Comparison of ENCODE assay signal across 8 cellular contexts in the genomic region with DNA sequence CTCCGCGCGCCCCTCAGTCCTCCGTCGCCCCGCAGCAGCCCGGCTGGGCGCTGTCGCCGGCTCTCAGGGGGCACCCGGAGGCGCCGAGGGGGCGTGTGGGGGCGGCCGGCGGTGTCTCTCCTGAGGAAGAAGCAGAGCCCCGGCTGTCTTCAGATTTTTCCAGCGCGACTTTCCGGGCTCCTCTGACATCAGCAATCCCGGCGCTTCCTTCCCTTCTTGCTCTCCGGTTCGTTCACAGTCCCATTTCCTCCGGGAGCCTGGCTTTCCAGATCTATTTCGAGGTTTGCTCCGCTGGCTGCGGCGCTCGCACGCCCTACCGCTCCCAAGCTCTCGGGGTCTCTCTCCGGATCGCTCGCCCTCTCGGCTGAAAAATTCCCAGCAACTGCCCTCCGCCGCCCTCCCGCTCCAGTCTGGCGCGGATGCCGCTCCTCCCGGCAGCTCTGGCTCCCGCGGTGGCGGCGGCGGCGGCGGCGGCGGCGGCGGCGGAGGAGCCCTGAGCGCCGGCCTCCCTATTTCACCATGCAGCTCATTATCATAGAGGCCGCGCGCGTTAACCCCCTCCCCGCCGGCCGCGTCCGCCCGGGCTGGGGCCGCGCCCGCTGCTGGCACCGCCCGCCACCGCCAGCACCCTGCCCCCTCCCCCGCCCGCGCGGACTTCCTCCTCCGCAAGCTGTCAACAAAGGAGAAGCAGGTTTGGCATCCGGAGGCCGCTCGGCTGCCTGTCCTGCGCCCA. TPM values are rescaled to one million over a fixed set of nuclear protein-coding genes. Genes with fewer than 3 reads are reported as not detected.
DNase-seq lines count a peak whose midpoint lies in the region; ATAC-seq and TF ChIP-seq lines count a peak whose summit lies in the region.

PLXNA2 (minus strand) TSS at position 534 of the 733 bp plus-strand sequence. CDS start 26,462 bp downstream, outside the sequence.

- ATAC-seq in GM21737 (IDR thresholded peaks at IDR 0.05; ENCODE audit: unreplicated experiment): peak; percentile 56

- H3K27me3 ChIP-seq in BJ (ENCODE audit: control insufficient read depth, insufficient read depth, low read length): no peaks in the 10 kb centered on the region
- H3K27me3 ChIP-seq in brain microvascular endothelial cell (replicated peaks): no peaks in the 10 kb centered on the region
- peaks cover 22% of the 10 kb centered on the region for H3K27me3 ChIP-seq in iPS DF 6.9 (ENCODE audit: control insufficient read depth, insufficient read depth, low read length)
- no peaks in the 10 kb centered on the region for H3K27me3 ChIP-seq in sigmoid colon

- H3K9me3 ChIP-seq in iPS DF 6.9 (ENCODE audit: control insufficient read depth, insufficient read depth, low read length): no peaks in the 10 kb centered on the region
- no peaks in the 10 kb centered on the region for H3K9me3 ChIP-seq in sigmoid colon

- H3K4me1 ChIP-seq in iPS DF 6.9 (ENCODE audit: control insufficient read depth, insufficient read depth, low read length): peaks cover 2% of the 10 kb centered on the region; the same call in 1 of the 2 replicates
- H3K4me1 ChIP-seq in sigmoid colon: peaks cover 0 to 49% (median 41%) of the 10 kb centered on the region in 4 donors

- POLR2A ChIA-PET in BJ (lab: Charles Lee): interaction anchor here (0.5 to 2.0 kb wide), 2 partner anchors 112 to 222 kb away, joined by 3 to 12 read pairs; no protein-coding TSS in a partner anchor

- peak in 1 of 2 donors; percentile 45 for TF ChIP-seq POLR2A in sigmoid colon (IDR thresholded peaks at IDR 0.05)

- H3K27ac ChIP-seq in brain microvascular endothelial cell (peak within 1 kb of the TSS; percentile 21), iPS DF 6.9 (ENCODE audit: low read length) (no peak within 1 kb of the TSS), sigmoid colon (peak within 1 kb of the TSS; percentile 83 to 91 (median 88))

- in situ Hi-C loops in brain microvascular endothelial cell (cut with HindIII; ENCODE audit: low pct_ligation_motif_present, low sequenced_read_pairs): no loop called here

- no CpG with 5 or more reads among the region's 84 CpGs for WGBS in iPS DF 6.9 (ENCODE audit: insufficient coverage, insufficient read length)
- WGBS in sigmoid colon, 2 donors: 0 to 1% methylated on average over 84 of the region's 84 CpGs

- no peak for TF ChIP-seq EP300 in sigmoid colon (IDR thresholded peaks at IDR 0.05)

- no peak for DNase-seq in BJ (ENCODE audit: low read depth)
- DNase-seq in NCI-H2029 (lab: John Stamatoyannopoulos, UW): peak; percentile 69
- peak; percentile 84 for DNase-seq in UCSD-AML1 (lab: John Stamatoyannopoulos, UW; ENCODE audit: unreplicated experiment)
- peak; percentile 35 for DNase-seq in brain microvascular endothelial cell
- DNase-seq in iPS DF 6.9 (ENCODE audit: low read depth, low spot score): no peak
- DNase-seq in sigmoid colon: peak; percentile 90
- no peak for DNase-seq in epidermal melanocyte (ENCODE audit: insufficient read length, low spot score)

- H3K36me3 ChIP-seq in BJ (ENCODE audit: control insufficient read depth, insufficient read depth, low read length) (no peaks in the 10 kb centered on the region), brain microvascular endothelial cell (replicated peaks) (no peaks in the 10 kb centered on the region), iPS DF 6.9 (ENCODE audit: control insufficient read depth, insufficient read depth, low read length) (no peaks in the 10 kb centered on the region), sigmoid colon (no peaks in the 10 kb centered on the region)

- H3K4me3 ChIP-seq in BJ (ENCODE audit: low read depth, low read length) (peak within 1 kb of the TSS; percentile 73), brain microvascular endothelial cell (ENCODE audit: low read depth, low read length) (peak within 1 kb of the TSS; percentile 85), iPS DF 6.9 (ENCODE audit: low read length) (peak within 1 kb of the TSS; percentile 47; the same call in 1 of the 2 replicates), sigmoid colon (peak within 1 kb of the TSS; percentile 58 to 91 (median 84))

- TF ChIP-seq CTCF in BJ (IDR thresholded peaks at IDR 0.05; ENCODE audit: insufficient read depth, low read depth, low read length): no peak
- no peak for TF ChIP-seq CTCF in brain microvascular endothelial cell (IDR thresholded peaks at IDR 0.05; ENCODE audit: low read depth, low read length, missing control alignments)
- no peak for TF ChIP-seq CTCF in sigmoid colon (IDR thresholded peaks at IDR 0.05)

- CTCF ChIA-PET in BJ (lab: Yijun Ruan, JAX): interaction anchor here (0.7 to 15.8 kb wide), 30 partner anchors 8 to 415 kb away, joined by 3 to 351 read pairs (median 6); no protein-coding TSS in a partner anchor

- intact Hi-C loops in sigmoid colon (cut with DNase I): loop anchor here (2.0 kb wide), 2 partner anchors 111 to 157 kb away; no protein-coding TSS in a partner anchor

RNA-seq across cellular contexts. Expression of gene PLXNA2, which starts in this region (rescaled TPM):
- polyA plus RNA-seq in BJ (2011; rRNA removed): 1.9 and 2.7 TPM in 2 replicates
- polyA minus RNA-seq in BJ (2011; rRNA and poly(A)+ RNA removed): 5.7 and 9.6 TPM in 2 replicates
- total RNA-seq in sigmoid colon: 10 to 100 TPM in 2 of 4 donors, 1 to 10 TPM in 2; 5.1 to 16.1 (median 8.4) TPM
- polyA plus RNA-seq in sigmoid colon: 10 to 100 TPM in 1 of 3 donors, 1 to 10 TPM in 2; 2.4 to 14.2 (median 4.9) TPM

Comparison
In these comparisons a context has a peak if more than half of its experiments do, and no peak if none do; other contexts are left out.
1. DNase-seq: peak in NCI-H2029 (single experiment), UCSD-AML1 (single experiment), brain microvascular endothelial cell (single experiment) and sigmoid colon (single experiment); none in BJ (single experiment), iPS DF 6.9 (single experiment) and epidermal melanocyte (single experiment).
2. Peak in every context shown above with its lines, with median percentiles within 50 percentile points of each other: H3K4me3 ChIP-seq.